19 cellular contexts compared by ENCODE assay signal in the genomic region with DNA sequence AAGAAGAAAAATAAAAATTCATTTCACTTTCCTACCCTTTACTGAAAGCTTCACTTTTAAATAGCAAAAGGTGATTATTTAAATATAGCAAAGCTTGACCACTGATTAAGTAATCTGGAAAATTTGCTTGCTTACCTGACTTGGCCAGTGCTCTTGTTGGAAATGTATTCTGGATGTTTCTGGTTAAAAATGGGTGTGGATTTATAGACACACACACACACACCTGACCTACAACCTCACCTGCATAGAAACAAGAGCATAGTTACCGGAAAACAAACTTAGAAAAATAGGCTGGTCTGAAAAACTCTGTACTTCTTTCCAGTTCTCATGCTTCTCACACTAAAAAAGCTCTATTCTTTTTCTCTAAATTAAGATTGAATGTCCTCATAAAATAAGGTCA. TPM values are rescaled to one million over a fixed set of nuclear protein-coding genes. Genes with fewer than 3 reads are reported as not detected.
DNase-seq lines count a peak whose midpoint lies in the region; ATAC-seq and TF ChIP-seq lines count a peak whose summit lies in the region.
"Had no signal": no experiment of that assay in that cellular context is flagged by ENCODE, and none has a peak within 500 bp of the region (broad histone marks: within the 10 kb centered on the region; RNA-seq: fewer than 3 reads in every experiment).

A gene (minus strand): TSS at position 175 of the 400 bp plus-strand sequence. CDS start 3,365 bp downstream, outside the sequence.

- no peak within 1 kb of the TSS for H3K4me2 ChIP-seq in osteoblast (ENCODE audit: insufficient read depth, low read length)

- H3K4me3 ChIP-seq in osteoblast (ENCODE audit: insufficient read depth, low read length), result no peak within 1 kb of the TSS
- H3K4me3 ChIP-seq: ascending aorta had no signal

- no peaks in the 10 kb centered on the region for H4K20me1 ChIP-seq in osteoblast (ENCODE audit: insufficient read depth, low read length)

- peak within 1 kb of the TSS; percentile 46 for H2AFZ ChIP-seq in osteoblast (ENCODE audit: low read length)

- H3K27ac ChIP-seq in foreskin keratinocyte, result no peak within 1 kb of the TSS
- no peak within 1 kb of the TSS for H3K27ac ChIP-seq in osteoblast (ENCODE audit: low read depth, low read length)
- H3K27ac ChIP-seq: ascending aorta, RWPE1 had no signal

- TF ChIP-seq CTCF in foreskin keratinocyte (conservative IDR thresholded peaks at IDR 0.05), result no peak
- no peak for TF ChIP-seq CTCF in osteoblast (IDR thresholded peaks at IDR 0.05; ENCODE audit: extremely low read depth, low read depth, low read length)

- H3K36me3 ChIP-seq in osteoblast (ENCODE audit: insufficient read depth, low read length), result no peaks in the 10 kb centered on the region
- H3K36me3 ChIP-seq: ascending aorta had no signal

- no peaks in the 10 kb centered on the region for H3K9me3 ChIP-seq in osteoblast (ENCODE audit: low read depth, low read length)
- H3K9me3 ChIP-seq: ascending aorta had no signal

- H3K27me3 ChIP-seq in foreskin keratinocyte, result no peaks in the 10 kb centered on the region
- no peaks in the 10 kb centered on the region for H3K27me3 ChIP-seq in osteoblast (ENCODE audit: insufficient read depth, low read length)
- H3K27me3 ChIP-seq: ascending aorta had no signal

- ATAC-seq in foreskin keratinocyte (peak; percentile 27), HG03175 (IDR thresholded peaks at IDR 0.05; ENCODE audit: unreplicated experiment) (no peak), HG03135 (IDR thresholded peaks at IDR 0.05; ENCODE audit: unreplicated experiment) (no peak), GM19463 (IDR thresholded peaks at IDR 0.05; ENCODE audit: unreplicated experiment) (no peak), HG02840 (IDR thresholded peaks at IDR 0.05; ENCODE audit: low FRiP score, unreplicated experiment) (no peak)
- ATAC-seq: left lobe of liver had no signal

- H3K79me2 ChIP-seq in osteoblast (ENCODE audit: insufficient read depth, low read length), result no peaks in the 10 kb centered on the region

- H3K4me1 ChIP-seq in foreskin keratinocyte (no peaks in the 10 kb centered on the region), osteoblast (ENCODE audit: insufficient read depth, low read length) (no peaks in the 10 kb centered on the region)
- H3K4me1 ChIP-seq: ascending aorta had no signal

- DNase-seq in COR-L47 (lab: John Stamatoyannopoulos, UW) (peak; percentile 21), NCI-H748 (lab: John Stamatoyannopoulos, UW; ENCODE audit: unreplicated experiment) (peak; percentile 86), foreskin keratinocyte (peak; percentile 9), osteoblast (ENCODE audit: insufficient read length, low spot score, missing footprints) (no peak)
- DNase-seq: ACHN; activated CD4-positive, alpha-beta T cell treated with anti-CD3 and anti-CD28 coated beads, Interleukin-2, amount 50 U/mL, for 4 hours; activated naive CD4-positive, alpha-beta T cell treated with anti-CD3 and anti-CD28 coated beads, Interleukin-2, amount 10 ng/mL, durations not matched to agents 7 days and 5 days; CD4-positive, CD25-positive, alpha-beta regulatory T cell; stimulated activated naive CD4-positive, alpha-beta T cell; SW 1271 had no signal

RNA-seq across cellular contexts. Expression of the gene that starts here (rescaled TPM):
- total RNA-seq in foreskin keratinocyte (not detected in 2 replicates), osteoblast (not detected in 2 replicates)
- not detected in 2 replicates for polyA plus RNA-seq in foreskin keratinocyte
- total RNA-seq: ascending aorta; CD4-positive, CD25-positive, alpha-beta regulatory T cell; fibroblast of villous mesenchyme had no signal
- polyA plus RNA-seq: CD4-positive, CD25-positive, alpha-beta regulatory T cell; neural cell had no signal

Comparison
In these comparisons a context has a peak if more than half of its experiments do, and no peak if none do; other contexts are left out.
1. Peak in DNase-seq and ATAC-seq in foreskin keratinocyte; RNA of the gene not detected or under 1 TPM.